Comparison of ENCODE assay signal across 7 cellular contexts in genomic region chr12:101111441-101111840, GRCh38.
"Had no signal": no experiment of that assay in that cellular context is flagged by ENCODE, and none has a peak within 500 bp of the region (broad histone marks: within the 10 kb centered on the region; RNA-seq: fewer than 3 reads in every experiment).

No MANE protein-coding gene starts in this region.

- H3K4me3 ChIP-seq: K562 had no signal

- H3K27ac Mint-ChIP-seq: IgD-negative memory B cell had no signal

- FAIRE-seq: HepG2, HTR-8/SVneo, K562 had no signal

- H3K36me3 Mint-ChIP-seq: IgD-negative memory B cell had no signal

- H3K27me3 Mint-ChIP-seq: IgD-negative memory B cell had no signal

- H3K4me3 Mint-ChIP-seq: IgD-negative memory B cell had no signal

- H3K4me1 Mint-ChIP-seq: IgD-negative memory B cell had no signal

- H3K27ac ChIP-seq: HL-60 had no signal

- DNase-seq: IMR-90, KBM-7 had no signal

- ATAC-seq: HepG2, K562 had no signal
